Comparison of ENCODE assay signal across 2 cellular contexts in the genomic region with DNA sequence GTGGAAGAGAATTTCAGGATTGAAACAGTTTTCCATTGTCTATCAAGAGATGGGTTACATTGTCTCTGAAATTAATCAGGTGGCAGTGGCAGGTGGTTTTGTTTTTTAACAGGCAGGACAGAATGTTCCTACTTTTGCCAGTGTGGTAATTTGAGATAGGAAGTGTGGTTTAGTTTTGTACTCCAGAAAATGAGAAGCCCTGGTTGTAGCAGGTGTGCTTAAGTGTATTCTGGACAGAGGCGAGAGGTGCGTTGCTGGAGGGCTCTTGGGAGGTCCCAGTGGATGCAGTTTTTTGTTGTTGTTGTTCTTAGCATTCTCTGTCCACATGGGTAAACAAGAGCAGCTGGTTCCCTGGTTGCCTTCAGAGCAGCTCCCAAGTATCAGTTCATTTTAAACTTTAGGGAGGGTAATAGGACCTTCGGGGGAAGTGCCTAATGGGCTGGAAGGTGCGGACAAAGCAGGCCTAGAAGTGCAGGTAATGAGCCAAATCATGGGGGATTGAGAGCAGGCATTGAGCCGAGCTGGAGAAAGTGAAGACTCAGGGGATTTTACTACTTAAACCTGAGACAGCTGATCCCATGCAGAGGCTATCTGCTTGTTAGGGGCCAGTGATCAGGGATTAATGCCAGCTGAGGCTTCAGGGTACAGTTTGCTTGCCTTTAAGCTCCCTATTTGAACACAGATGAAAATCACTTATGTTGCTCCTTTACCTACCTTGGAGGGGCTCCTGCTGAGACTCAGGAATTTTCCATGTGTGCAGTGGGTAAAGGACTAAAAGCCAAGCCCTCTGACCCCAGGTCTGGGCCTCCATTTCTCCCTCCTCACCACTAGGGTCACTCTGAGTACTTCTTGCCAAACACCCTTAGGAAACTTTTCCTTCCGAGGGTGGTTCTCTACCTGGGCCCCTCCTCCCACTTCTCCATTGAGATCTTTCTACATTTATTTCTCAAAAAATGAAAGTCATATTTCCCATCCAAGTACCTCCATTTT.
TF ChIP-seq lines count a peak whose summit lies in the region.

No MANE protein-coding gene starts in this region.

TF ChIP-seq in SK-N-SH, 30 proteins besides CTCF, POLR2A, EP300 and RAD21 (continued from another document):
- TF ChIP-seq, protein P1, sequence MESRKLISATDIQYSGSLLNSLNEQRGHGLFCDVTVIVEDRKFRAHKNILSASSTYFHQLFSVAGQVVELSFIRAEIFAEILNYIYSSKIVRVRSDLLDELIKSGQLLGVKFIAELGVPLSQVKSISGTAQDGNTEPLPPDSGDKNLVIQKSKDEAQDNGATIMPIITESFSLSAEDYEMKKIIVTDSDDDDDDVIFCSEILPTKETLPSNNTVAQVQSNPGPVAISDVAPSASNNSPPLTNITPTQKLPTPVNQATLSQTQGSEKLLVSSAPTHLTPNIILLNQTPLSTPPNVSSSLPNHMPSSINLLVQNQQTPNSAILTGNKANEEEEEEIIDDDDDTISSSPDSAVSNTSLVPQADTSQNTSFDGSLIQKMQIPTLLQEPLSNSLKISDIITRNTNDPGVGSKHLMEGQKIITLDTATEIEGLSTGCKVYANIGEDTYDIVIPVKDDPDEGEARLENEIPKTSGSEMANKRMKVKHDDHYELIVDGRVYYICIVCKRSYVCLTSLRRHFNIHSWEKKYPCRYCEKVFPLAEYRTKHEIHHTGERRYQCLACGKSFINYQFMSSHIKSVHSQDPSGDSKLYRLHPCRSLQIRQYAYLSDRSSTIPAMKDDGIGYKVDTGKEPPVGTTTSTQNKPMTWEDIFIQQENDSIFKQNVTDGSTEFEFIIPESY (IDR thresholded peaks at IDR 0.05; ENCODE audit: borderline replicate concordance, low read depth) = no peak
- TF ChIP-seq, protein P2, sequence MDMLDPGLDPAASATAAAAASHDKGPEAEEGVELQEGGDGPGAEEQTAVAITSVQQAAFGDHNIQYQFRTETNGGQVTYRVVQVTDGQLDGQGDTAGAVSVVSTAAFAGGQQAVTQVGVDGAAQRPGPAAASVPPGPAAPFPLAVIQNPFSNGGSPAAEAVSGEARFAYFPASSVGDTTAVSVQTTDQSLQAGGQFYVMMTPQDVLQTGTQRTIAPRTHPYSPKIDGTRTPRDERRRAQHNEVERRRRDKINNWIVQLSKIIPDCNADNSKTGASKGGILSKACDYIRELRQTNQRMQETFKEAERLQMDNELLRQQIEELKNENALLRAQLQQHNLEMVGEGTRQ (IDR thresholded peaks at IDR 0.05; ENCODE audit: borderline replicate concordance, low read depth, low read length) = no peak
- TF ChIP-seq, protein P3, sequence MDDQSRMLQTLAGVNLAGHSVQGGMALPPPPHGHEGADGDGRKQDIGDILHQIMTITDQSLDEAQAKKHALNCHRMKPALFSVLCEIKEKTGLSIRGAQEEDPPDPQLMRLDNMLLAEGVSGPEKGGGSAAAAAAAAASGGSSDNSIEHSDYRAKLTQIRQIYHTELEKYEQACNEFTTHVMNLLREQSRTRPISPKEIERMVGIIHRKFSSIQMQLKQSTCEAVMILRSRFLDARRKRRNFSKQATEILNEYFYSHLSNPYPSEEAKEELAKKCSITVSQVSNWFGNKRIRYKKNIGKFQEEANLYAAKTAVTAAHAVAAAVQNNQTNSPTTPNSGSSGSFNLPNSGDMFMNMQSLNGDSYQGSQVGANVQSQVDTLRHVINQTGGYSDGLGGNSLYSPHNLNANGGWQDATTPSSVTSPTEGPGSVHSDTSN (IDR thresholded peaks at IDR 0.05) = no peak
- TF ChIP-seq SMC3 (IDR thresholded peaks at IDR 0.05; ENCODE audit: low read depth, low read length) (no peak), JUND (IDR thresholded peaks at IDR 0.05) (no peak), MEF2A (IDR thresholded peaks at IDR 0.05; ENCODE audit: borderline replicate concordance, low read depth) (no peak), FOSL2 (IDR thresholded peaks at IDR 0.05; ENCODE audit: borderline replicate concordance, low read depth) (no peak), MXI1 (IDR thresholded peaks at IDR 0.05; ENCODE audit: low read depth, low read length) (no peak), GATA2 (CRISPR knock-in tag; IDR thresholded peaks at IDR 0.05) (no peak), GABPA (IDR thresholded peaks at IDR 0.05; ENCODE audit: low read depth) (no peak), RXRA (IDR thresholded peaks at IDR 0.05; ENCODE audit: borderline replicate concordance, low read depth) (no peak), EZH2phosphoT487 (IDR thresholded peaks at IDR 0.05; ENCODE audit: borderline replicate concordance, low read depth) (no peak)
- TF ChIP-seq, protein P4, sequence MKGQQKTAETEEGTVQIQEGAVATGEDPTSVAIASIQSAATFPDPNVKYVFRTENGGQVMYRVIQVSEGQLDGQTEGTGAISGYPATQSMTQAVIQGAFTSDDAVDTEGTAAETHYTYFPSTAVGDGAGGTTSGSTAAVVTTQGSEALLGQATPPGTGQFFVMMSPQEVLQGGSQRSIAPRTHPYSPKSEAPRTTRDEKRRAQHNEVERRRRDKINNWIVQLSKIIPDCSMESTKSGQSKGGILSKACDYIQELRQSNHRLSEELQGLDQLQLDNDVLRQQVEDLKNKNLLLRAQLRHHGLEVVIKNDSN (IDR thresholded peaks at IDR 0.05; ENCODE audit: borderline replicate concordance, low read depth) = no peak
- TF ChIP-seq, protein P5, sequence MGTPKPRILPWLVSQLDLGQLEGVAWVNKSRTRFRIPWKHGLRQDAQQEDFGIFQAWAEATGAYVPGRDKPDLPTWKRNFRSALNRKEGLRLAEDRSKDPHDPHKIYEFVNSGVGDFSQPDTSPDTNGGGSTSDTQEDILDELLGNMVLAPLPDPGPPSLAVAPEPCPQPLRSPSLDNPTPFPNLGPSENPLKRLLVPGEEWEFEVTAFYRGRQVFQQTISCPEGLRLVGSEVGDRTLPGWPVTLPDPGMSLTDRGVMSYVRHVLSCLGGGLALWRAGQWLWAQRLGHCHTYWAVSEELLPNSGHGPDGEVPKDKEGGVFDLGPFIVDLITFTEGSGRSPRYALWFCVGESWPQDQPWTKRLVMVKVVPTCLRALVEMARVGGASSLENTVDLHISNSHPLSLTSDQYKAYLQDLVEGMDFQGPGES (IDR thresholded peaks at IDR 0.05; ENCODE audit: low read depth, low read length) = no peak
- TF ChIP-seq, protein P6, sequence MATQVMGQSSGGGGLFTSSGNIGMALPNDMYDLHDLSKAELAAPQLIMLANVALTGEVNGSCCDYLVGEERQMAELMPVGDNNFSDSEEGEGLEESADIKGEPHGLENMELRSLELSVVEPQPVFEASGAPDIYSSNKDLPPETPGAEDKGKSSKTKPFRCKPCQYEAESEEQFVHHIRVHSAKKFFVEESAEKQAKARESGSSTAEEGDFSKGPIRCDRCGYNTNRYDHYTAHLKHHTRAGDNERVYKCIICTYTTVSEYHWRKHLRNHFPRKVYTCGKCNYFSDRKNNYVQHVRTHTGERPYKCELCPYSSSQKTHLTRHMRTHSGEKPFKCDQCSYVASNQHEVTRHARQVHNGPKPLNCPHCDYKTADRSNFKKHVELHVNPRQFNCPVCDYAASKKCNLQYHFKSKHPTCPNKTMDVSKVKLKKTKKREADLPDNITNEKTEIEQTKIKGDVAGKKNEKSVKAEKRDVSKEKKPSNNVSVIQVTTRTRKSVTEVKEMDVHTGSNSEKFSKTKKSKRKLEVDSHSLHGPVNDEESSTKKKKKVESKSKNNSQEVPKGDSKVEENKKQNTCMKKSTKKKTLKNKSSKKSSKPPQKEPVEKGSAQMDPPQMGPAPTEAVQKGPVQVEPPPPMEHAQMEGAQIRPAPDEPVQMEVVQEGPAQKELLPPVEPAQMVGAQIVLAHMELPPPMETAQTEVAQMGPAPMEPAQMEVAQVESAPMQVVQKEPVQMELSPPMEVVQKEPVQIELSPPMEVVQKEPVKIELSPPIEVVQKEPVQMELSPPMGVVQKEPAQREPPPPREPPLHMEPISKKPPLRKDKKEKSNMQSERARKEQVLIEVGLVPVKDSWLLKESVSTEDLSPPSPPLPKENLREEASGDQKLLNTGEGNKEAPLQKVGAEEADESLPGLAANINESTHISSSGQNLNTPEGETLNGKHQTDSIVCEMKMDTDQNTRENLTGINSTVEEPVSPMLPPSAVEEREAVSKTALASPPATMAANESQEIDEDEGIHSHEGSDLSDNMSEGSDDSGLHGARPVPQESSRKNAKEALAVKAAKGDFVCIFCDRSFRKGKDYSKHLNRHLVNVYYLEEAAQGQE (IDR thresholded peaks at IDR 0.05; ENCODE audit: low read depth, low read length) = no peak
TF ChIP-seq in SK-N-SH: peak in this region for 0.

TF ChIP-seq in SK-N-SH treated with all-trans-retinoic acid at 6 μM for 48 hours, 23 proteins besides CTCF, POLR2A, EP300 and RAD21:
- TF ChIP-seq, protein P7, sequence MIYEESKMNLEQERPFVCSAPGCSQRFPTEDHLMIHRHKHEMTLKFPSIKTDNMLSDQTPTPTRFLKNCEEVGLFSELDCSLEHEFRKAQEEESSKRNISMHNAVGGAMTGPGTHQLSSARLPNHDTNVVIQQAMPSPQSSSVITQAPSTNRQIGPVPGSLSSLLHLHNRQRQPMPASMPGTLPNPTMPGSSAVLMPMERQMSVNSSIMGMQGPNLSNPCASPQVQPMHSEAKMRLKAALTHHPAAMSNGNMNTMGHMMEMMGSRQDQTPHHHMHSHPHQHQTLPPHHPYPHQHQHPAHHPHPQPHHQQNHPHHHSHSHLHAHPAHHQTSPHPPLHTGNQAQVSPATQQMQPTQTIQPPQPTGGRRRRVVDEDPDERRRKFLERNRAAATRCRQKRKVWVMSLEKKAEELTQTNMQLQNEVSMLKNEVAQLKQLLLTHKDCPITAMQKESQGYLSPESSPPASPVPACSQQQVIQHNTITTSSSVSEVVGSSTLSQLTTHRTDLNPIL (CRISPR knock-in tag; IDR thresholded peaks at IDR 0.05; ENCODE audit: low read depth) = no peak
- TF ChIP-seq ESRRG (CRISPR knock-in tag; IDR thresholded peaks at IDR 0.05) = no peak
